Comparison of ENCODE assay signal across 4 cellular contexts in the genomic region with DNA sequence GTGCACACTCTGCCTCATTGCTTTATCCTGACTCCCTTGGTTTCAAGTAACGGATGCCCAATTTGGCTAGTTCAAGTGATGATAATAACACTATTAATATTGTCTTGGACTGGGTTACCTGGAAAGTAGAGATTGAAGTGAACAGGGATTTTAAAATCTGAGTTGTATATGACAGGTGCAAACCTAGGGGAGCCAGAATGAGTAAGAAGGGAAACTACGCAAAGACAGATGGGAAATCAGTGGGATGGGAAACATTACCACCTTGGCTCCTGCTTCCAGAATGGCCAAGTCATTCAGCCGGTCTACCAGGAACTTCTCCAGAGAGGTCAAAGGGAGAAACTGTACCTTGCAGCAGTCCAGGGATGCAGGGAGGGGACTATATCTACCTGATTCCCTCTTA. TPM values are rescaled to one million over a fixed set of nuclear protein-coding genes. Genes with fewer than 3 reads are reported as not detected.
"Had no signal": no experiment of that assay in that cellular context is flagged by ENCODE, and none has a peak within 500 bp of the region (broad histone marks: within the 10 kb centered on the region; RNA-seq: fewer than 3 reads in every experiment).

No MANE protein-coding gene starts in this region.

- DNase-seq: IMR-90, KBM-7, KG1 had no signal

RNA-seq across cellular contexts. Expression of a gene that starts 41.9 kb away (rescaled TPM):
- total RNA-seq: HT-29 had no signal
